ENCODE assay signal across 6 cellular contexts in the genomic region with DNA sequence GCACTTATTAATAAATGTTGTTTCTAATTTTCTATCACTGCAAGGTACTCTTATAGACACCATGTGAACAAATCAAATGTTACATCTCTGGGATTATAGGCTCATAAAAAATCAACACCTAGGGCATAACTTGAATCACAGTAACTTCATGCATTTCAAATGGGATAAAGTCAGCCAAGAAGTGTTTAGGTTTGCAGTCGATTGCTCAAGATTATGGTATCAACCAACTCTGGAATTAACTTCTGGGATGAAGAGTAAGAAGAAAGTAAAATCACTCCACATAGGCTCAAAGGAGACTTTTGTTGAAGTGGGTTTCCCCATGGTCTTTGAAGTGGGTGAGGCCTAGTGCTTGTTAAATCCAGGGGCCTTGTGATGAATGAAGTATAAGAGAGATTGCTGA.
DNase-seq lines count a peak whose midpoint lies in the region; TF ChIP-seq lines count a peak whose summit lies in the region.
"Not testable (repeated sequence)": the region's sequence is repeated elsewhere in the genome, so short reads cannot be mapped to it uniquely, and the experiment has no call there.

No MANE protein-coding gene starts in this region.

- H3K27me3 Mint-ChIP-seq in neural crest cell (ENCODE audit: low read depth) = not testable (repeated sequence)

- H3K9me3 ChIP-seq in adipocyte (ENCODE audit: control insufficient read depth, low read length) = not testable (repeated sequence)

- H3K4me1 ChIP-seq in adipocyte (ENCODE audit: control insufficient read depth, insufficient read depth, low read length) = not testable (repeated sequence)

- not testable (repeated sequence) for TF ChIP-seq CTCF in neural crest cell (conservative IDR thresholded peaks at IDR 0.05)

- H3K27ac Mint-ChIP-seq in neural crest cell (ENCODE audit: unreplicated experiment) = peak overlapping the region; percentile 78

- H3K9me3 Mint-ChIP-seq in neural crest cell = not testable (repeated sequence)

- H3K4me3 Mint-ChIP-seq in neural crest cell = not testable (repeated sequence)

- not testable (repeated sequence) for H3K9ac ChIP-seq in adipocyte (ENCODE audit: low read length)

- DNase-seq in EH (ENCODE audit: low read depth) (peak; percentile 3), adipocyte (ENCODE audit: low read depth) (peak; percentile 39), fibroblast of gingiva (ENCODE audit: low read depth) (peak; percentile 13), fibroblast of the conjunctiva (ENCODE audit: low read depth) (peak; percentile 1), iris pigment epithelial cell (ENCODE audit: low read depth) (peak; percentile 3)
- DNase-seq in neural crest cell (ENCODE audit: low read depth, low spot score) = not testable (repeated sequence)

- H3K36me3 Mint-ChIP-seq in neural crest cell (ENCODE audit: low read depth) = not testable (repeated sequence)

- not testable (repeated sequence) for H3K27me3 ChIP-seq in adipocyte (replicated peaks; ENCODE audit: control insufficient read depth, insufficient read depth, low read length)

- H3K4me1 Mint-ChIP-seq in neural crest cell = peaks cover 14% of the 10 kb centered on the region

- H3K36me3 ChIP-seq in adipocyte (ENCODE audit: control insufficient read depth, insufficient read depth, low read length, severe bottlenecking) = not testable (repeated sequence)

- H3K4me3 ChIP-seq in adipocyte (ENCODE audit: low read length) = not testable (repeated sequence)
